Comparison of ENCODE assay signal across 1 cellular context in genomic region chr3:185309309-185309708, GRCh38.
A peak's percentile ranks its signal among the peaks of the same experiment; 100 is the strongest.
TF ChIP-seq lines count a peak whose summit lies in the region.

No MANE protein-coding gene starts in this region.

TF ChIP-seq in HepG2, 621 proteins besides CTCF, POLR2A, EP300 and RAD21 (continued from another document and continues in another):
- TF ChIP-seq AHDC1 (CRISPR knock-in tag; IDR thresholded peaks at IDR 0.05; ENCODE audit: borderline replicate concordance) (peak; percentile 13; the same call in 1 of the 2 replicates), RERE (CRISPR knock-in tag; IDR thresholded peaks at IDR 0.05; ENCODE audit: low read depth) (no peak), ZNF3 (CRISPR knock-in tag; IDR thresholded peaks at IDR 0.05) (no peak), HOXA7 (CRISPR knock-in tag; IDR thresholded peaks at IDR 0.05) (no peak), ZNF501 (CRISPR knock-in tag; IDR thresholded peaks at IDR 0.05) (peak; percentile 42; the same call in 1 of the 2 replicates), ZNF777 (CRISPR knock-in tag; IDR thresholded peaks at IDR 0.05) (no peak), RNF2 (conservative IDR thresholded peaks at IDR 0.05; ENCODE audit: low read depth) (0 out of 2 replicates have a peak, but pooled peaks have one; percentile 31), POGK (CRISPR knock-in tag; conservative IDR thresholded peaks at IDR 0.05) (0 out of 2 replicates have a peak, but pooled peaks have one; percentile 30), ZNF207 (IDR thresholded peaks at IDR 0.05; ENCODE audit: borderline replicate concordance) (no peak), ZNF317 (CRISPR knock-in tag; IDR thresholded peaks at IDR 0.05) (no peak), ZSCAN29 (CRISPR knock-in tag; conservative IDR thresholded peaks at IDR 0.05) (no peak), ZNF709 (CRISPR knock-in tag; IDR thresholded peaks at IDR 0.05) (no peak), JDP2 (CRISPR knock-in tag; IDR thresholded peaks at IDR 0.05; ENCODE audit: borderline replicate concordance) (no peak), ZNF724P (CRISPR knock-in tag; IDR thresholded peaks at IDR 0.05; ENCODE audit: borderline replicate concordance) (no peak), SRF (IDR thresholded peaks at IDR 0.05; ENCODE audit: low read depth, low read length) (no peak), ZBTB26 (CRISPR knock-in tag; IDR thresholded peaks at IDR 0.05; ENCODE audit: borderline replicate concordance) (no peak), ZNF614 (CRISPR knock-in tag; IDR thresholded peaks at IDR 0.05; ENCODE audit: borderline replicate concordance) (no peak), ZNF367 (CRISPR knock-in tag; IDR thresholded peaks at IDR 0.05; ENCODE audit: borderline replicate concordance) (no peak), CSRNP1 (CRISPR knock-in tag; IDR thresholded peaks at IDR 0.05) (no peak), NR0B2 (CRISPR knock-in tag; IDR thresholded peaks at IDR 0.05) (no peak), SAP130 (CRISPR knock-in tag; IDR thresholded peaks at IDR 0.05; ENCODE audit: low read depth) (peak; percentile 31; the same call in 1 of the 2 replicates), MED1 (CRISPR knock-in tag; IDR thresholded peaks at IDR 0.05) (peak; percentile 47; the same call in 1 of the 2 replicates), ZNF101 (CRISPR knock-in tag; IDR thresholded peaks at IDR 0.05; ENCODE audit: borderline replicate concordance, low read depth) (no peak), HDAC6 (IDR thresholded peaks at IDR 0.05; ENCODE audit: low read depth, low read length) (no peak), ZNF251 (CRISPR knock-in tag; IDR thresholded peaks at IDR 0.05) (no peak), HNF1B (CRISPR knock-in tag; IDR thresholded peaks at IDR 0.05) (no peak), THAP11 (CRISPR knock-in tag; IDR thresholded peaks at IDR 0.05) (no peak), NFKBIZ (CRISPR knock-in tag; IDR thresholded peaks at IDR 0.05) (no peak), ZNF30 (CRISPR knock-in tag; IDR thresholded peaks at IDR 0.05) (no peak), NFIB (CRISPR knock-in tag; IDR thresholded peaks at IDR 0.05; ENCODE audit: borderline replicate concordance) (no peak), NFRKB (IDR thresholded peaks at IDR 0.05) (no peak), TAF15 (IDR thresholded peaks at IDR 0.05; ENCODE audit: low read depth, low read length, poor library complexity, severe bottlenecking) (no peak), AFF4 (CRISPR knock-in tag; IDR thresholded peaks at IDR 0.05) (no peak), CHD4 (IDR thresholded peaks at IDR 0.05; ENCODE audit: borderline replicate concordance, low read length) (no peak), SAFB2 (CRISPR knock-in tag; IDR thresholded peaks at IDR 0.05; ENCODE audit: borderline replicate concordance, low read depth) (no peak), NR2F2 (IDR thresholded peaks at IDR 0.05; ENCODE audit: borderline replicate concordance, low read depth) (peak; percentile 63; the same call in 1 of the 2 replicates), MEF2D (CRISPR knock-in tag; IDR thresholded peaks at IDR 0.05) (no peak)
